ENCODE assay signal across 1 cellular context in genomic region chr1:200620273-200621131, GRCh38.
TF ChIP-seq lines count a peak whose summit lies in the region.

Gene KIF14 (minus strand): TSS chr1:200620751. CDS start chr1:200618723, 2,028 bp downstream.

TF ChIP-seq in HEK293, 187 proteins besides CTCF, POLR2A, EP300 and RAD21 (continued from another document and continues in another):
- peak; percentile 66 for TF ChIP-seq ZBTB11 (tag by site-specific recombination; conservative IDR thresholded peaks at IDR 0.05; ENCODE audit: low read depth)
- TF ChIP-seq PRDM1 (tag by site-specific recombination; IDR thresholded peaks at IDR 0.05) = no peak
- TF ChIP-seq KLF1 (tag by site-specific recombination; IDR thresholded peaks at IDR 0.05) = peak; percentile 74
- peak; percentile 57 for TF ChIP-seq ZBTB26 (tag by site-specific recombination; optimal IDR thresholded peaks at IDR 0.05)
- TF ChIP-seq BCL6B (tag by site-specific recombination; IDR thresholded peaks at IDR 0.05) = no peak
- peak; percentile 63; the same call in 1 of the 2 replicates for TF ChIP-seq ZNF391 (tag by site-specific recombination; IDR thresholded peaks at IDR 0.05; ENCODE audit: borderline replicate concordance, low read depth)
- TF ChIP-seq KLF16 (tag by site-specific recombination; IDR thresholded peaks at IDR 0.05) = peak; percentile 72
- TF ChIP-seq ZNF335 (tag by site-specific recombination; conservative IDR thresholded peaks at IDR 0.05) = peak; percentile 97
- TF ChIP-seq ZNF121 (tag by site-specific recombination; IDR thresholded peaks at IDR 0.05) = no peak
- TF ChIP-seq ZNF544 (tag by site-specific recombination; IDR thresholded peaks at IDR 0.05) = no peak
- no peak for TF ChIP-seq ZNF624 (tag by site-specific recombination; IDR thresholded peaks at IDR 0.05)
- TF ChIP-seq SP2 (tag by site-specific recombination; IDR thresholded peaks at IDR 0.05) = peak; percentile 96
- TF ChIP-seq ZNF423 (tag by site-specific recombination; IDR thresholded peaks at IDR 0.05) = peak; percentile 82; the same call in 1 of the 2 replicates
- TF ChIP-seq ZFP3 (tag by site-specific recombination; IDR thresholded peaks at IDR 0.05; ENCODE audit: low read depth) = no peak
- no peak for TF ChIP-seq ZNF155 (tag by site-specific recombination; IDR thresholded peaks at IDR 0.05)
- TF ChIP-seq ZNF785 (tag by site-specific recombination; IDR thresholded peaks at IDR 0.05) = no peak
- no peak for TF ChIP-seq ZNF10 (tag by site-specific recombination; IDR thresholded peaks at IDR 0.05)
- TF ChIP-seq ZNF398 (tag by site-specific recombination; IDR thresholded peaks at IDR 0.05) = no peak
- no peak for TF ChIP-seq ZNF26 (tag by site-specific recombination; IDR thresholded peaks at IDR 0.05)
- TF ChIP-seq ZFHX2 (tag by site-specific recombination; conservative IDR thresholded peaks at IDR 0.05) = no peak
- no peak for TF ChIP-seq ZNF239 (tag by site-specific recombination; IDR thresholded peaks at IDR 0.05)
- no peak for TF ChIP-seq ZNF175 (tag by site-specific recombination; IDR thresholded peaks at IDR 0.05)
- no peak for TF ChIP-seq ZNF707 (tag by site-specific recombination; IDR thresholded peaks at IDR 0.05)
- TF ChIP-seq OVOL3 (tag by site-specific recombination; IDR thresholded peaks at IDR 0.05) = no peak
- TF ChIP-seq PRDM4 (tag by site-specific recombination; IDR thresholded peaks at IDR 0.05) = no peak
- TF ChIP-seq ZNF341 (tag by site-specific recombination; IDR thresholded peaks at IDR 0.05; ENCODE audit: low read depth) = peak; percentile 38; the same call in 1 of the 2 replicates
- TF ChIP-seq GLIS1 (tag by site-specific recombination; IDR thresholded peaks at IDR 0.05) = peak; percentile 51; the same call in 1 of the 2 replicates
- TF ChIP-seq HOXD13 (CRISPR knock-in tag; IDR thresholded peaks at IDR 0.05; ENCODE audit: borderline replicate concordance) = 0 out of 2 replicates have a peak, but pooled peaks have one; percentile 45
- TF ChIP-seq PRDM6 (tag by site-specific recombination; IDR thresholded peaks at IDR 0.05) = no peak
- TF ChIP-seq AEBP2 (tag by site-specific recombination; IDR thresholded peaks at IDR 0.05; ENCODE audit: borderline replicate concordance) = no peak
- TF ChIP-seq ZNF2 (tag by site-specific recombination; IDR thresholded peaks at IDR 0.05) = peak; percentile 76; the same call in 1 of the 2 replicates
- no peak for TF ChIP-seq ZNF292 (tag by site-specific recombination; IDR thresholded peaks at IDR 0.05; ENCODE audit: borderline replicate concordance, low read depth)
- 0 out of 2 replicates have a peak, but pooled peaks have one; percentile 55 for TF ChIP-seq KLF17 (tag by site-specific recombination; IDR thresholded peaks at IDR 0.05)
- TF ChIP-seq ZNF362 (tag by site-specific recombination; IDR thresholded peaks at IDR 0.05) = no peak
- peak; percentile 79 for TF ChIP-seq KLF10 (tag by site-specific recombination; IDR thresholded peaks at IDR 0.05)
- peak; percentile 58; the same call in 1 of the 2 replicates for TF ChIP-seq ZBTB20 (tag by site-specific recombination; IDR thresholded peaks at IDR 0.05)
- peak; percentile 37; the same call in 1 of the 2 replicates for TF ChIP-seq ZFP69B (tag by site-specific recombination; IDR thresholded peaks at IDR 0.05)
- TF ChIP-seq ZXDB (tag by site-specific recombination; IDR thresholded peaks at IDR 0.05) = peak; percentile 80
- no peak for TF ChIP-seq ZNF521 (tag by site-specific recombination; IDR thresholded peaks at IDR 0.05)
- TF ChIP-seq ZNF311 (tag by site-specific recombination; IDR thresholded peaks at IDR 0.05; ENCODE audit: borderline replicate concordance) = no peak
- TF ChIP-seq ZNF768 (tag by site-specific recombination; IDR thresholded peaks at IDR 0.05) = no peak
